8 cellular contexts compared by ENCODE assay signal in the genomic region with DNA sequence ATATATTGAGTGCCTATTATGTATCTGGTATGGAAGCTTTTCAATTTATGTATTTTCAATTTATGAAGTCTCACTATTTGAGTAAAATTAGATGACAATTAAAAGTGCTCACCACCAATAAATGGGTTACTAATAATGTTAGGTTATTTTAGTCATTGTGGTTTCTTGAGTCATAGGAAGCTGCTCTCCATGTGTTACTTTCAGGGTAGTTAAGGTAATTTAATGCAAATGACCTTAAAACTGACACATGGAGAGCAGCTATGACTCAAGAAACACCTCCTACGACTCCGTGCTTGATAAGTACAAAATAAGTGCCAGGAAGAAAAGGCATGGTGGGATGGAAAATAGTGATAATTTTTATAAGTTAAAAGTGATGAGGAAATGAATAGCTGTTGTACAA. TPM values are rescaled to one million over a fixed set of nuclear protein-coding genes. Genes with fewer than 3 reads are reported as not detected.
DNase-seq lines count a peak whose midpoint lies in the region; ATAC-seq and TF ChIP-seq lines count a peak whose summit lies in the region.

No MANE protein-coding gene starts in this region.

- ATAC-seq in GM21529 (IDR thresholded peaks at IDR 0.05; ENCODE audit: unreplicated experiment), result peak; percentile 88
- ATAC-seq in HG03460 (IDR thresholded peaks at IDR 0.05; ENCODE audit: unreplicated experiment), result peak; percentile 92

- no peak overlapping the region for H3K4me3 ChIP-seq in fibroblast of pulmonary artery (replicated peaks; ENCODE audit: low read depth, low read length)

- in situ Hi-C loops in GM13977 (cut with MboI; ENCODE audit: low pct_unique_long_range_greater_than_20kb, low sequenced_read_pairs, unreplicated experiment), result no loop called here

- TF ChIP-seq CTCF in GM13977 (IDR thresholded peaks at IDR 0.05; ENCODE audit: extremely low read depth, insufficient read depth, missing control alignments) (no peak), fibroblast of pulmonary artery (IDR thresholded peaks at IDR 0.05; ENCODE audit: low read length, missing control alignments) (no peak)

- DNase-seq in GM13977 (ENCODE audit: low spot score), result peak; percentile 9
- peak; percentile 39 for DNase-seq in fibroblast of pulmonary artery (ENCODE audit: low read depth)
- DNase-seq in mesenteric fat pad (ENCODE audit: low spot score), result no peak
- no peak for DNase-seq in activated CD8-positive, alpha-beta memory T cell treated with anti-CD3 and anti-CD28 coated beads, Interleukin-2, amount 50 U/mL, for 4 hours
- no peak for DNase-seq in stimulated activated CD4-positive, alpha-beta T cell treated with anti-CD3 and anti-CD28 coated beads, Interleukin-2, amount 100 ng/mL, for 24 hours
- DNase-seq in DMS79 treated with DMSO at 0.1 percent for 48 hours (lab: John Stamatoyannopoulos, UW), result no peak

RNA-seq across cellular contexts. Expression of gene TINAG, which starts 16.5 kb away (rescaled TPM):
- total RNA-seq in mesenteric fat pad, result not detected

Comparison
In these comparisons a context has a peak if more than half of its experiments do, and no peak if none do; other contexts are left out.
1. DNase-seq: peak in GM13977 (single experiment) and fibroblast of pulmonary artery (single experiment); none in mesenteric fat pad (single experiment), activated CD8-positive, alpha-beta memory T cell treated with anti-CD3 and anti-CD28 coated beads, Interleukin-2, amount 50 U/mL, for 4 hours (single experiment), stimulated activated CD4-positive, alpha-beta T cell treated with anti-CD3 and anti-CD28 coated beads, Interleukin-2, amount 100 ng/mL, for 24 hours (0 of 2) and DMS79 treated with DMSO at 0.1 percent for 48 hours (single experiment).